1 cellular context compared by ENCODE assay signal in genomic region chr1:151867785-151868403, GRCh38.
A peak's percentile ranks its signal among the peaks of the same experiment; 100 is the strongest.
TF ChIP-seq lines count a peak whose summit lies in the region.

No MANE protein-coding gene starts in this region.

TF ChIP-seq in IMR-90, 13 proteins besides CTCF, POLR2A, EP300 and RAD21 (continued from another document):
- TF ChIP-seq, protein P1, sequence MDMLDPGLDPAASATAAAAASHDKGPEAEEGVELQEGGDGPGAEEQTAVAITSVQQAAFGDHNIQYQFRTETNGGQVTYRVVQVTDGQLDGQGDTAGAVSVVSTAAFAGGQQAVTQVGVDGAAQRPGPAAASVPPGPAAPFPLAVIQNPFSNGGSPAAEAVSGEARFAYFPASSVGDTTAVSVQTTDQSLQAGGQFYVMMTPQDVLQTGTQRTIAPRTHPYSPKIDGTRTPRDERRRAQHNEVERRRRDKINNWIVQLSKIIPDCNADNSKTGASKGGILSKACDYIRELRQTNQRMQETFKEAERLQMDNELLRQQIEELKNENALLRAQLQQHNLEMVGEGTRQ (IDR thresholded peaks at IDR 0.05; ENCODE audit: low read depth, low read length), result no peak
- TF ChIP-seq FOS (IDR thresholded peaks at IDR 0.05; ENCODE audit: low read depth, low read length), result peak; percentile 80
- TF ChIP-seq MXI1 (IDR thresholded peaks at IDR 0.05; ENCODE audit: borderline replicate concordance, low read depth, low read length), result no peak
- TF ChIP-seq, protein P2, sequence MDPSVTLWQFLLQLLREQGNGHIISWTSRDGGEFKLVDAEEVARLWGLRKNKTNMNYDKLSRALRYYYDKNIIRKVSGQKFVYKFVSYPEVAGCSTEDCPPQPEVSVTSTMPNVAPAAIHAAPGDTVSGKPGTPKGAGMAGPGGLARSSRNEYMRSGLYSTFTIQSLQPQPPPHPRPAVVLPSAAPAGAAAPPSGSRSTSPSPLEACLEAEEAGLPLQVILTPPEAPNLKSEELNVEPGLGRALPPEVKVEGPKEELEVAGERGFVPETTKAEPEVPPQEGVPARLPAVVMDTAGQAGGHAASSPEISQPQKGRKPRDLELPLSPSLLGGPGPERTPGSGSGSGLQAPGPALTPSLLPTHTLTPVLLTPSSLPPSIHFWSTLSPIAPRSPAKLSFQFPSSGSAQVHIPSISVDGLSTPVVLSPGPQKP (IDR thresholded peaks at IDR 0.05; ENCODE audit: borderline replicate concordance, low read depth, low read length), result no peak
- TF ChIP-seq CHD1 (IDR thresholded peaks at IDR 0.05; ENCODE audit: low read depth, low read length), result no peak
- TF ChIP-seq SMC3 (IDR thresholded peaks at IDR 0.05; ENCODE audit: low read depth, low read length), result no peak
TF ChIP-seq in IMR-90: peak in this region for 3.
